In the genomic region with DNA sequence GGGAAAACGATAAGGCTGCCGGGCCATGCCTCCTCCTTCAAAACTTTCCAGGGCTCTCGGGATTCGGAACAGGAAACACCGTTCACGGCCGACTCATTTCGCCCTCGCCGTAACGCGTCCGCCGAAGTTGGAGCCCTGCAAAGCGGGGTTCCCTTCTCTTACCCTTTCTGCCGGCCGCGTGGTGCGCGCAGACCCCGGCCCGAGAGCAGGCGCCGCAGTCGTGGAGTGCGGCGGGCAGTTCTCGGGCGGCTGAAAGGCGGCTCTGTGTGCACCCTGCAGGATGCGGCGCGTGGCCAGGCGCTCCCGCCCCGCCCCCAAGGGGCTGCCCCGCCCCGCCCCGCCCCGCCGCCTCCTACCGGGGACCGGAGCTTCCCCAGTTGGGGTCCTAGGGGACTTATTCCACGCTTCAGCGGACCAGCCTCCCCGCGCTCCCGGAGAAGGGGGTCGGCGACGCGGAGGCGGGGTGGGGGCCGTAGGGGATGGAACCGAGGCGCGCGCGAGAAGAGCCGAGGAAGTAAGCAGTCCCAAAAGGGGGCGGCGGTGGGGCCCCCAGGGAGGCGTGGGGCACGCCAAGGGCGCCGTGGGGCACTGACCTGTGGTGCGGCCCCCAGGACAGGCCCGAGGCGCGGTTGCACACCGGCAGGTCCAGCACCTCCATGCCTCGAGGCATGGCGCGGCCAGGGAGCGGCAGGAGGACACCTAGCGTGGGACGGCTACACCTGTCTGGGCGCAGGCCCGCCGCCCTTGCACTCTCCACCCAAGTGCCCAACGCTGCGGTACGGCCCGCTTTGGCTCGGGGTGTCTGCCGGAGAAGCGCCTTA, we compare ENCODE assay signal across 1 cellular context.
A peak's percentile ranks its signal among the peaks of the same experiment; 100 is the strongest.
TF ChIP-seq lines count a peak whose summit lies in the region.

A gene (minus strand): TSS at position 268 of the 821 bp plus-strand sequence. CDS start 241 bp downstream, at position 27.

TF ChIP-seq in HEK293, 187 proteins besides CTCF, POLR2A, EP300 and RAD21 (continued from another document):
- TF ChIP-seq, protein P1, sequence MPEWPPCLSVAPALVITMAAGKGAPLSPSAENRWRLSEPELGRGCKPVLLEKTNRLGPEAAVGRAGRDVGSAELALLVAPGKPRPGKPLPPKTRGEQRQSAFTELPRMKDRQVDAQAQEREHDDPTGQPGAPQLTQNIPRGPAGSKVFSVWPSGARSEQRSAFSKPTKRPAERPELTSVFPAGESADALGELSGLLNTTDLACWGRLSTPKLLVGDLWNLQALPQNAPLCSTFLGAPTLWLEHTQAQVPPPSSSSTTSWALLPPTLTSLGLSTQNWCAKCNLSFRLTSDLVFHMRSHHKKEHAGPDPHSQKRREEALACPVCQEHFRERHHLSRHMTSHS (tag by site-specific recombination; IDR thresholded peaks at IDR 0.05), result no peak
- TF ChIP-seq ZNF561 (tag by site-specific recombination; IDR thresholded peaks at IDR 0.05; ENCODE audit: borderline replicate concordance), result peak; percentile 78
- TF ChIP-seq, protein P2, sequence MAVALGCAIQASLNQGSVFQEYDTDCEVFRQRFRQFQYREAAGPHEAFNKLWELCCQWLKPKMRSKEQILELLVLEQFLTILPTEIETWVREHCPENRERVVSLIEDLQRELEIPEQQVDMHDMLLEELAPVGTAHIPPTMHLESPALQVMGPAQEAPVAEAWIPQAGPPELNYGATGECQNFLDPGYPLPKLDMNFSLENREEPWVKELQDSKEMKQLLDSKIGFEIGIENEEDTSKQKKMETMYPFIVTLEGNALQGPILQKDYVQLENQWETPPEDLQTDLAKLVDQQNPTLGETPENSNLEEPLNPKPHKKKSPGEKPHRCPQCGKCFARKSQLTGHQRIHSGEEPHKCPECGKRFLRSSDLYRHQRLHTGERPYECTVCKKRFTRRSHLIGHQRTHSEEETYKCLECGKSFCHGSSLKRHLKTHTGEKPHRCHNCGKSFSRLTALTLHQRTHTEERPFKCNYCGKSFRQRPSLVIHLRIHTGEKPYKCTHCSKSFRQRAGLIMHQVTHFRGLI (tag by site-specific recombination; IDR thresholded peaks at IDR 0.05), result no peak
- TF ChIP-seq ZNF501 (tag by site-specific recombination; IDR thresholded peaks at IDR 0.05), result 0 out of 2 replicates have a peak, but pooled peaks have one; percentile 8
- TF ChIP-seq, protein P3, sequence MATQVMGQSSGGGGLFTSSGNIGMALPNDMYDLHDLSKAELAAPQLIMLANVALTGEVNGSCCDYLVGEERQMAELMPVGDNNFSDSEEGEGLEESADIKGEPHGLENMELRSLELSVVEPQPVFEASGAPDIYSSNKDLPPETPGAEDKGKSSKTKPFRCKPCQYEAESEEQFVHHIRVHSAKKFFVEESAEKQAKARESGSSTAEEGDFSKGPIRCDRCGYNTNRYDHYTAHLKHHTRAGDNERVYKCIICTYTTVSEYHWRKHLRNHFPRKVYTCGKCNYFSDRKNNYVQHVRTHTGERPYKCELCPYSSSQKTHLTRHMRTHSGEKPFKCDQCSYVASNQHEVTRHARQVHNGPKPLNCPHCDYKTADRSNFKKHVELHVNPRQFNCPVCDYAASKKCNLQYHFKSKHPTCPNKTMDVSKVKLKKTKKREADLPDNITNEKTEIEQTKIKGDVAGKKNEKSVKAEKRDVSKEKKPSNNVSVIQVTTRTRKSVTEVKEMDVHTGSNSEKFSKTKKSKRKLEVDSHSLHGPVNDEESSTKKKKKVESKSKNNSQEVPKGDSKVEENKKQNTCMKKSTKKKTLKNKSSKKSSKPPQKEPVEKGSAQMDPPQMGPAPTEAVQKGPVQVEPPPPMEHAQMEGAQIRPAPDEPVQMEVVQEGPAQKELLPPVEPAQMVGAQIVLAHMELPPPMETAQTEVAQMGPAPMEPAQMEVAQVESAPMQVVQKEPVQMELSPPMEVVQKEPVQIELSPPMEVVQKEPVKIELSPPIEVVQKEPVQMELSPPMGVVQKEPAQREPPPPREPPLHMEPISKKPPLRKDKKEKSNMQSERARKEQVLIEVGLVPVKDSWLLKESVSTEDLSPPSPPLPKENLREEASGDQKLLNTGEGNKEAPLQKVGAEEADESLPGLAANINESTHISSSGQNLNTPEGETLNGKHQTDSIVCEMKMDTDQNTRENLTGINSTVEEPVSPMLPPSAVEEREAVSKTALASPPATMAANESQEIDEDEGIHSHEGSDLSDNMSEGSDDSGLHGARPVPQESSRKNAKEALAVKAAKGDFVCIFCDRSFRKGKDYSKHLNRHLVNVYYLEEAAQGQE (tag by site-specific recombination; IDR thresholded peaks at IDR 0.05), result peak; percentile 25; the same call in 1 of the 2 replicates
- TF ChIP-seq ZNF174 (tag by site-specific recombination; IDR thresholded peaks at IDR 0.05), result no peak
- TF ChIP-seq, protein P4, sequence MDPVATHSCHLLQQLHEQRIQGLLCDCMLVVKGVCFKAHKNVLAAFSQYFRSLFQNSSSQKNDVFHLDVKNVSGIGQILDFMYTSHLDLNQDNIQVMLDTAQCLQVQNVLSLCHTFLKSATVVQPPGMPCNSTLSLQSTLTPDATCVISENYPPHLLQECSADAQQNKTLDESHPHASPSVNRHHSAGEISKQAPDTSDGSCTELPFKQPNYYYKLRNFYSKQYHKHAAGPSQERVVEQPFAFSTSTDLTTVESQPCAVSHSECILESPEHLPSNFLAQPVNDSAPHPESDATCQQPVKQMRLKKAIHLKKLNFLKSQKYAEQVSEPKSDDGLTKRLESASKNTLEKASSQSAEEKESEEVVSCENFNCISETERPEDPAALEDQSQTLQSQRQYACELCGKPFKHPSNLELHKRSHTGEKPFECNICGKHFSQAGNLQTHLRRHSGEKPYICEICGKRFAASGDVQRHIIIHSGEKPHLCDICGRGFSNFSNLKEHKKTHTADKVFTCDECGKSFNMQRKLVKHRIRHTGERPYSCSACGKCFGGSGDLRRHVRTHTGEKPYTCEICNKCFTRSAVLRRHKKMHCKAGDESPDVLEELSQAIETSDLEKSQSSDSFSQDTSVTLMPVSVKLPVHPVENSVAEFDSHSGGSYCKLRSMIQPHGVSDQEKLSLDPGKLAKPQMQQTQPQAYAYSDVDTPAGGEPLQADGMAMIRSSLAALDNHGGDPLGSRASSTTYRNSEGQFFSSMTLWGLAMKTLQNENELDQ (tag by site-specific recombination; IDR thresholded peaks at IDR 0.05; ENCODE audit: low read depth), result no peak
- TF ChIP-seq ZNF121 (tag by site-specific recombination; IDR thresholded peaks at IDR 0.05), result no peak
- TF ChIP-seq, protein P5, sequence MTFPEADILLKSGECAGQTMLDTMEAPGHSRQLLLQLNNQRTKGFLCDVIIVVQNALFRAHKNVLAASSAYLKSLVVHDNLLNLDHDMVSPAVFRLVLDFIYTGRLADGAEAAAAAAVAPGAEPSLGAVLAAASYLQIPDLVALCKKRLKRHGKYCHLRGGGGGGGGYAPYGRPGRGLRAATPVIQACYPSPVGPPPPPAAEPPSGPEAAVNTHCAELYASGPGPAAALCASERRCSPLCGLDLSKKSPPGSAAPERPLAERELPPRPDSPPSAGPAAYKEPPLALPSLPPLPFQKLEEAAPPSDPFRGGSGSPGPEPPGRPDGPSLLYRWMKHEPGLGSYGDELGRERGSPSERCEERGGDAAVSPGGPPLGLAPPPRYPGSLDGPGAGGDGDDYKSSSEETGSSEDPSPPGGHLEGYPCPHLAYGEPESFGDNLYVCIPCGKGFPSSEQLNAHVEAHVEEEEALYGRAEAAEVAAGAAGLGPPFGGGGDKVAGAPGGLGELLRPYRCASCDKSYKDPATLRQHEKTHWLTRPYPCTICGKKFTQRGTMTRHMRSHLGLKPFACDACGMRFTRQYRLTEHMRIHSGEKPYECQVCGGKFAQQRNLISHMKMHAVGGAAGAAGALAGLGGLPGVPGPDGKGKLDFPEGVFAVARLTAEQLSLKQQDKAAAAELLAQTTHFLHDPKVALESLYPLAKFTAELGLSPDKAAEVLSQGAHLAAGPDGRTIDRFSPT (tag by site-specific recombination; IDR thresholded peaks at IDR 0.05), result peak; percentile 40; the same call in 1 of the 2 replicates
- TF ChIP-seq ZNF558 (tag by site-specific recombination; IDR thresholded peaks at IDR 0.05), result no peak
- TF ChIP-seq RBAK (tag by site-specific recombination; IDR thresholded peaks at IDR 0.05), result no peak
- TF ChIP-seq KLF1 (tag by site-specific recombination; IDR thresholded peaks at IDR 0.05), result peak; percentile 62
- TF ChIP-seq, protein P6, sequence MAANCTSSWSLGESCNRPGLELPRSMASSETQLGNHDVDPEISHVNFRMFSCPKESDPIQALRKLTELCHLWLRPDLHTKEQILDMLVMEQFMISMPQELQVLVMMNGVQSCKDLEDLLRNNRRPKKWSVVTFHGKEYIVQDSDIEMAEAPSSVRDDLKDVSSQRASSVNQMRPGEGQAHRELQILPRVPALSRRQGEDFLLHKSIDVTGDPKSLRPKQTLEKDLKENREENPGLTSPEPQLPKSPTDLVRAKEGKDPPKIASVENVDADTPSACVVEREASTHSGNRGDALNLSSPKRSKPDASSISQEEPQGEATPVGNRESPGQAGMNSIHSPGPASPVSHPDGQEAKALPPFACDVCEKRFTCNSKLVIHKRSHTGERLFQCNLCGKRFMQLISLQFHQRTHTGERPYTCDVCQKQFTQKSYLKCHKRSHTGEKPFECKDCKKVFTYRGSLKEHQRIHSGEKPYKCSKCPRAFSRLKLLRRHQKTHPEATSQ (tag by site-specific recombination; IDR thresholded peaks at IDR 0.05), result peak; percentile 32; the same call in 1 of the 2 replicates
- 0 out of 2 replicates have a peak, but pooled peaks have one; percentile 29 for TF ChIP-seq KLF8 (tag by site-specific recombination; IDR thresholded peaks at IDR 0.05)
- no peak; the same call in 1 of the 2 replicates for TF ChIP-seq REPIN1 (tag by site-specific recombination; IDR thresholded peaks at IDR 0.05; ENCODE audit: low read depth)
- TF ChIP-seq ZNF394 (tag by site-specific recombination; IDR thresholded peaks at IDR 0.05; ENCODE audit: borderline replicate concordance), result no peak
- TF ChIP-seq ZNF677 (tag by site-specific recombination; IDR thresholded peaks at IDR 0.05), result 0 out of 2 replicates have a peak, but pooled peaks have one; percentile 3
- TF ChIP-seq, protein P7, sequence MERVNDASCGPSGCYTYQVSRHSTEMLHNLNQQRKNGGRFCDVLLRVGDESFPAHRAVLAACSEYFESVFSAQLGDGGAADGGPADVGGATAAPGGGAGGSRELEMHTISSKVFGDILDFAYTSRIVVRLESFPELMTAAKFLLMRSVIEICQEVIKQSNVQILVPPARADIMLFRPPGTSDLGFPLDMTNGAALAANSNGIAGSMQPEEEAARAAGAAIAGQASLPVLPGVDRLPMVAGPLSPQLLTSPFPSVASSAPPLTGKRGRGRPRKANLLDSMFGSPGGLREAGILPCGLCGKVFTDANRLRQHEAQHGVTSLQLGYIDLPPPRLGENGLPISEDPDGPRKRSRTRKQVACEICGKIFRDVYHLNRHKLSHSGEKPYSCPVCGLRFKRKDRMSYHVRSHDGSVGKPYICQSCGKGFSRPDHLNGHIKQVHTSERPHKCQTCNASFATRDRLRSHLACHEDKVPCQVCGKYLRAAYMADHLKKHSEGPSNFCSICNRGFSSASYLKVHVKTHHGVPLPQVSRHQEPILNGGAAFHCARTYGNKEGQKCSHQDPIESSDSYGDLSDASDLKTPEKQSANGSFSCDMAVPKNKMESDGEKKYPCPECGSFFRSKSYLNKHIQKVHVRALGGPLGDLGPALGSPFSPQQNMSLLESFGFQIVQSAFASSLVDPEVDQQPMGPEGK (tag by site-specific recombination; IDR thresholded peaks at IDR 0.05), result peak; percentile 79
- TF ChIP-seq, protein P8, sequence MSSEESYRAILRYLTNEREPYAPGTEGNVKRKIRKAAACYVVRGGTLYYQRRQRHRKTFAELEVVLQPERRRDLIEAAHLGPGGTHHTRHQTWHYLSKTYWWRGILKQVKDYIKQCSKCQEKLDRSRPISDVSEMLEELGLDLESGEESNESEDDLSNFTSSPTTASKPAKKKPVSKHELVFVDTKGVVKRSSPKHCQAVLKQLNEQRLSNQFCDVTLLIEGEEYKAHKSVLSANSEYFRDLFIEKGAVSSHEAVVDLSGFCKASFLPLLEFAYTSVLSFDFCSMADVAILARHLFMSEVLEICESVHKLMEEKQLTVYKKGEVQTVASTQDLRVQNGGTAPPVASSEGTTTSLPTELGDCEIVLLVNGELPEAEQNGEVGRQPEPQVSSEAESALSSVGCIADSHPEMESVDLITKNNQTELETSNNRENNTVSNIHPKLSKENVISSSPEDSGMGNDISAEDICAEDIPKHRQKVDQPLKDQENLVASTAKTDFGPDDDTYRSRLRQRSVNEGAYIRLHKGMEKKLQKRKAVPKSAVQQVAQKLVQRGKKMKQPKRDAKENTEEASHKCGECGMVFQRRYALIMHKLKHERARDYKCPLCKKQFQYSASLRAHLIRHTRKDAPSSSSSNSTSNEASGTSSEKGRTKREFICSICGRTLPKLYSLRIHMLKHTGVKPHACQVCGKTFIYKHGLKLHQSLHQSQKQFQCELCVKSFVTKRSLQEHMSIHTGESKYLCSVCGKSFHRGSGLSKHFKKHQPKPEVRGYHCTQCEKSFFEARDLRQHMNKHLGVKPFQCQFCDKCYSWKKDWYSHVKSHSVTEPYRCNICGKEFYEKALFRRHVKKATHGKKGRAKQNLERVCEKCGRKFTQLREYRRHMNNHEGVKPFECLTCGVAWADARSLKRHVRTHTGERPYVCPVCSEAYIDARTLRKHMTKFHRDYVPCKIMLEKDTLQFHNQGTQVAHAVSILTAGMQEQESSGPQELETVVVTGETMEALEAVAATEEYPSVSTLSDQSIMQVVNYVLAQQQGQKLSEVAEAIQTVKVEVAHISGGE (tag by site-specific recombination; conservative IDR thresholded peaks at IDR 0.05; ENCODE audit: low read depth), result peak; percentile 56; the same call in 1 of the 2 replicates
- TF ChIP-seq ZNF132 (tag by site-specific recombination; IDR thresholded peaks at IDR 0.05; ENCODE audit: borderline replicate concordance), result no peak
- TF ChIP-seq SP2 (tag by site-specific recombination; IDR thresholded peaks at IDR 0.05), result peak; percentile 50
- TF ChIP-seq ZNF184 (tag by site-specific recombination; IDR thresholded peaks at IDR 0.05), result no peak
- TF ChIP-seq ZNF571 (tag by site-specific recombination; IDR thresholded peaks at IDR 0.05), result no peak
- no peak for TF ChIP-seq SALL2 (tag by site-specific recombination; IDR thresholded peaks at IDR 0.05; ENCODE audit: borderline replicate concordance)
- TF ChIP-seq ZNF777 (tag by site-specific recombination; IDR thresholded peaks at IDR 0.05; ENCODE audit: borderline replicate concordance), result no peak
- TF ChIP-seq, protein P9, sequence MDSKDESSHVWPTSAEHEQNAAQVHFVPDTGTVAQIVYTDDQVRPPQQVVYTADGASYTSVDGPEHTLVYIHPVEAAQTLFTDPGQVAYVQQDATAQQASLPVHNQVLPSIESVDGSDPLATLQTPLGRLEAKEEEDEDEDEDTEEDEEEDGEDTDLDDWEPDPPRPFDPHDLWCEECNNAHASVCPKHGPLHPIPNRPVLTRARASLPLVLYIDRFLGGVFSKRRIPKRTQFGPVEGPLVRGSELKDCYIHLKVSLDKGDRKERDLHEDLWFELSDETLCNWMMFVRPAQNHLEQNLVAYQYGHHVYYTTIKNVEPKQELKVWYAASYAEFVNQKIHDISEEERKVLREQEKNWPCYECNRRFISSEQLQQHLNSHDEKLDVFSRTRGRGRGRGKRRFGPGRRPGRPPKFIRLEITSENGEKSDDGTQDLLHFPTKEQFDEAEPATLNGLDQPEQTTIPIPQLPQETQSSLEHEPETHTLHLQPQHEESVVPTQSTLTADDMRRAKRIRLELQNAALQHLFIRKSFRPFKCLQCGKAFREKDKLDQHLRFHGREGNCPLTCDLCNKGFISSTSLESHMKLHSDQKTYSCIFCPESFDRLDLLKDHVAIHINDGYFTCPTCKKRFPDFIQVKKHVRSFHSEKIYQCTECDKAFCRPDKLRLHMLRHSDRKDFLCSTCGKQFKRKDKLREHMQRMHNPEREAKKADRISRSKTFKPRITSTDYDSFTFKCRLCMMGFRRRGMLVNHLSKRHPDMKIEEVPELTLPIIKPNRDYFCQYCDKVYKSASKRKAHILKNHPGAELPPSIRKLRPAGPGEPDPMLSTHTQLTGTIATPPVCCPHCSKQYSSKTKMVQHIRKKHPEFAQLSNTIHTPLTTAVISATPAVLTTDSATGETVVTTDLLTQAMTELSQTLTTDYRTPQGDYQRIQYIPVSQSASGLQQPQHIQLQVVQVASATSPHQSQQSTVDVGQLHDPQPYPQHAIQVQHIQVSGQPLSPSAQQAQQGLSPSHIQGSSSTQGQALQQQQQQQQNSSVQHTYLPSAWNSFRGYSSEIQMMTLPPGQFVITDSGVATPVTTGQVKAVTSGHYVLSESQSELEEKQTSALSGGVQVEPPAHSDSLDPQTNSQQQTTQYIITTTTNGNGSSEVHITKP (tag by site-specific recombination; IDR thresholded peaks at IDR 0.05), result no peak
